In genomic region chr13:50589139-50589538, GRCh38 we compare ENCODE assay signal across 11 cellular contexts.
DNase-seq lines count a peak whose midpoint lies in the region; ATAC-seq and TF ChIP-seq lines count a peak whose summit lies in the region.
"Had no signal": no experiment of that assay in that cellular context is flagged by ENCODE, and none has a peak within 500 bp of the region (broad histone marks: within the 10 kb centered on the region; RNA-seq: fewer than 3 reads in every experiment).

No MANE protein-coding gene starts in this region.

- no peak for ATAC-seq in HG03097 (IDR thresholded peaks at IDR 0.05; ENCODE audit: low FRiP score, unreplicated experiment)

- H3K9me3 Mint-ChIP-seq in activated T-helper 1 cell treated with anti-CD3 and anti-CD28 coated beads, Interleukin-12 subunit alpha, Interleukin-12 subunit beta, Interleukin-2, Interleukin-4 antibody, amounts not matched to agents 30 ng/mL and 10 ng/mL and 1 ng/mL, durations not matched to agents 14 hours and 24 hours and 36 hours, result no peaks in the 10 kb centered on the region

- no peak for TF ChIP-seq CTCF in brain microvascular endothelial cell (IDR thresholded peaks at IDR 0.05; ENCODE audit: low read depth, low read length, missing control alignments)

- DNase-seq in GDM1 (lab: John Stamatoyannopoulos, UW) (peak; percentile 23), M059J (ENCODE audit: low read depth) (peak; percentile 96), brain microvascular endothelial cell (peak; percentile 94), renal cortical epithelial cell (ENCODE audit: low read depth) (peak; percentile 74), SIG-M5 treated with dmso at 0.1 percent for 504 hours (lab: John Stamatoyannopoulos, UW; ENCODE audit: unreplicated experiment) (no peak), Karpas-422 (no peak)
- no peak for DNase-seq in activated T-helper 1 cell treated with anti-CD3 and anti-CD28 coated beads, Interleukin-12 subunit alpha, Interleukin-12 subunit beta, Interleukin-2, Interleukin-4 antibody, amounts not matched to agents 30 ng/mL and 10 ng/mL and 1 ng/mL, durations not matched to agents 14 hours and 24 hours and 36 hours (ENCODE audit: low spot score)
- DNase-seq: NCI-H446 treated with DMSO at 0.1 percent for 48 hours had no signal

- no peaks in the 10 kb centered on the region for H3K9me2 ChIP-seq in Karpas-422 (replicated peaks; ENCODE audit: insufficient read depth, low read length)

- no peak overlapping the region for H3K4me3 Mint-ChIP-seq in activated T-helper 1 cell treated with anti-CD3 and anti-CD28 coated beads, Interleukin-12 subunit alpha, Interleukin-12 subunit beta, Interleukin-2, Interleukin-4 antibody, amounts not matched to agents 30 ng/mL and 10 ng/mL and 1 ng/mL, durations not matched to agents 14 hours and 24 hours and 36 hours
- H3K4me3 Mint-ChIP-seq: activated naive CD8-positive, alpha-beta T cell had no signal

- H3K27me3 ChIP-seq in brain microvascular endothelial cell (replicated peaks) (no peaks in the 10 kb centered on the region), Karpas-422 (ENCODE audit: low read length) (peaks cover 4% of the 10 kb centered on the region; the same call in 1 of the 2 replicates)
- H3K27me3 ChIP-seq: neutrophil had no signal

- no peaks in the 10 kb centered on the region for H4K20me1 ChIP-seq in Karpas-422 (ENCODE audit: insufficient read depth, low read depth, low read length)

- H3K79me2 ChIP-seq in Karpas-422 (ENCODE audit: low read length), result no peaks in the 10 kb centered on the region

- peaks cover 16% of the 10 kb centered on the region for H3K4me1 Mint-ChIP-seq in activated T-helper 1 cell treated with anti-CD3 and anti-CD28 coated beads, Interleukin-12 subunit alpha, Interleukin-12 subunit beta, Interleukin-2, Interleukin-4 antibody, amounts not matched to agents 30 ng/mL and 10 ng/mL and 1 ng/mL, durations not matched to agents 14 hours and 24 hours and 36 hours (ENCODE audit: low read depth)

- H3K4me2 ChIP-seq in Karpas-422 (ENCODE audit: low read depth, low read length, poor library complexity, severe bottlenecking), result no peak overlapping the region

- peaks cover 48% of the 10 kb centered on the region for H3K4me1 ChIP-seq in Karpas-422 (ENCODE audit: low read length)

- no peaks in the 10 kb centered on the region for H3K9me3 ChIP-seq in Karpas-422 (ENCODE audit: low read length)
- H3K9me3 ChIP-seq: neutrophil had no signal

- no peak overlapping the region for H3K4me3 ChIP-seq in brain microvascular endothelial cell (ENCODE audit: low read depth, low read length)
- H3K4me3 ChIP-seq in Karpas-422 (ENCODE audit: low read length), result no peak overlapping the region

- intact Hi-C loops in activated T-helper 1 cell treated with anti-CD3 and anti-CD28 coated beads, Interleukin-12 subunit alpha, Interleukin-12 subunit beta, Interleukin-2, Interleukin-4 antibody, amounts not matched to agents 30 ng/mL and 10 ng/mL and 1 ng/mL, durations not matched to agents 14 hours and 24 hours and 36 hours (cut with micrococcal nuclease), result no loop called here

- in situ Hi-C loops in brain microvascular endothelial cell (cut with HindIII; ENCODE audit: low pct_ligation_motif_present, low sequenced_read_pairs), result no loop called here

- H3K27ac ChIP-seq in brain microvascular endothelial cell (peak overlapping the region; percentile 86), Karpas-422 (ENCODE audit: low read length) (no peak overlapping the region)
- H3K27ac ChIP-seq: neutrophil had no signal

- no peak overlapping the region for H2AFZ ChIP-seq in Karpas-422 (ENCODE audit: low read length)

- peaks cover 2% of the 10 kb centered on the region for H3K36me3 Mint-ChIP-seq in activated T-helper 1 cell treated with anti-CD3 and anti-CD28 coated beads, Interleukin-12 subunit alpha, Interleukin-12 subunit beta, Interleukin-2, Interleukin-4 antibody, amounts not matched to agents 30 ng/mL and 10 ng/mL and 1 ng/mL, durations not matched to agents 14 hours and 24 hours and 36 hours (ENCODE audit: low read depth)
- H3K36me3 Mint-ChIP-seq: activated naive CD8-positive, alpha-beta T cell had no signal

- no peak overlapping the region for H3K27ac Mint-ChIP-seq in activated T-helper 1 cell treated with anti-CD3 and anti-CD28 coated beads, Interleukin-12 subunit alpha, Interleukin-12 subunit beta, Interleukin-2, Interleukin-4 antibody, amounts not matched to agents 30 ng/mL and 10 ng/mL and 1 ng/mL, durations not matched to agents 14 hours and 24 hours and 36 hours
- H3K27ac Mint-ChIP-seq: activated naive CD8-positive, alpha-beta T cell had no signal

- peaks cover 2% of the 10 kb centered on the region for H3K27me3 Mint-ChIP-seq in activated T-helper 1 cell treated with anti-CD3 and anti-CD28 coated beads, Interleukin-12 subunit alpha, Interleukin-12 subunit beta, Interleukin-2, Interleukin-4 antibody, amounts not matched to agents 30 ng/mL and 10 ng/mL and 1 ng/mL, durations not matched to agents 14 hours and 24 hours and 36 hours (ENCODE audit: insufficient read depth)
- H3K27me3 Mint-ChIP-seq: activated naive CD8-positive, alpha-beta T cell had no signal

- no peaks in the 10 kb centered on the region for H3K36me3 ChIP-seq in brain microvascular endothelial cell (replicated peaks)
- no peaks in the 10 kb centered on the region for H3K36me3 ChIP-seq in Karpas-422 (ENCODE audit: insufficient read depth, low read length)
- H3K36me3 ChIP-seq: neutrophil had no signal

- H3K9ac ChIP-seq in Karpas-422 (ENCODE audit: low read length), result no peak overlapping the region

Comparison
In these comparisons a context has a peak if more than half of its experiments do, and no peak if none do; other contexts are left out.
1. DNase-seq: peak in GDM1 (single experiment), M059J (single experiment), brain microvascular endothelial cell (single experiment) and renal cortical epithelial cell (single experiment); none in activated T-helper 1 cell treated with anti-CD3 and anti-CD28 coated beads, Interleukin-12 subunit alpha, Interleukin-12 subunit beta, Interleukin-2, Interleukin-4 antibody, amounts not matched to agents 30 ng/mL and 10 ng/mL and 1 ng/mL, durations not matched to agents 14 hours and 24 hours and 36 hours (single experiment), SIG-M5 treated with dmso at 0.1 percent for 504 hours (single experiment) and Karpas-422 (single experiment).